Comparison of ENCODE assay signal across 18 cellular contexts in the genomic region with DNA sequence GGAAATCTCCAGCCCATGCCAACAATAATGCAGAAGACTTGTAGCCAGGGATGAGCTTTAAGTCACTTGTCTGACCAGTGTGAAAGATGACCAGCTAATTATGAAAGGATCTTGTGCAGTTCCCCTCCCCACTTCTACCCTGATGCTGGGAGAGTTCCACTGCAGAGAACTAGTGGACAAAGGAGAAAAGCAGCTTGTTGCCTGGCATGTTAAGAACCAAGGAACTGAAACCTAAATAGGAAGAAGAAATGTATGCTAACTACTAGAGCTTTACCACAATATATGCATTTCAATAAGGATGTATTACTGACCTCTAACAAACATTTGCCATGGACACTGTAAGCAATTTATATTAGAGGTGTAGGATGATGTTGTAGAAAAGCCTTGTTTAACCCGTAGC. TPM values are rescaled to one million over a fixed set of nuclear protein-coding genes. Genes with fewer than 3 reads are reported as not detected.
DNase-seq lines count a peak whose midpoint lies in the region; ATAC-seq and TF ChIP-seq lines count a peak whose summit lies in the region.
"Had no signal": no experiment of that assay in that cellular context is flagged by ENCODE, and none has a peak within 500 bp of the region (broad histone marks: within the 10 kb centered on the region; RNA-seq: fewer than 3 reads in every experiment).

No MANE protein-coding gene starts in this region.

- H3K4me3 Mint-ChIP-seq in activated T-helper 17 cell treated with anti-CD3 and anti-CD28 coated beads, Interleukin-2, amount 50 U/mL, for 72 hours: peak overlapping the region; percentile 52
- H3K4me3 Mint-ChIP-seq: H9 had no signal

- no peaks in the 10 kb centered on the region for H3K27me3 Mint-ChIP-seq in activated T-helper 17 cell treated with anti-CD3 and anti-CD28 coated beads, Interleukin-2, amount 50 U/mL, for 72 hours

- H3K27ac ChIP-seq in HL-60 (replicated peaks): peak overlapping the region; percentile 58; the same call in 1 of the 2 replicates
- H3K27ac ChIP-seq in upper lobe of right lung: no peak overlapping the region
- H3K27ac ChIP-seq: RWPE1 had no signal

- no peak overlapping the region for H3K4me3 ChIP-seq in HL-60 (replicated peaks; ENCODE audit: insufficient read depth, low read length)
- no peak overlapping the region for H3K4me3 ChIP-seq in upper lobe of right lung

- no peaks in the 10 kb centered on the region for H3K9me3 ChIP-seq in upper lobe of right lung

- ATAC-seq in activated T-helper 17 cell treated with anti-CD3 and anti-CD28 coated beads, Interleukin-2, amount 50 U/mL, for 72 hours (replicated peaks): no peak
- ATAC-seq in upper lobe of right lung (peak; percentile 52), SK-N-SH treated with all-trans-retinoic acid at 6 μM for 48 hours (no peak)

- peak in 1 of 2 experiments; percentile 65 for DNase-seq in HL-60 (ENCODE audit: low read depth in 1 of 2, low spot score in 1 of 2)
- peak; percentile 90 for DNase-seq in NOMO-1 treated with DMSO at 0.1 percent for 48 hours (lab: John Stamatoyannopoulos, UW; ENCODE audit: unreplicated experiment)
- DNase-seq in upper lobe of right lung: no peak
- DNase-seq in hepatic stellate cell (ENCODE audit: low spot score): no peak
- no peak for DNase-seq in A172 (ENCODE audit: low spot score)
- DNase-seq: COR-L47, DMS153, EL, H9, NCI-H1092 treated with DMSO at 0.1 percent for 48 hours, NCI-H1694 treated with DMSO at 0.1 percent for 48 hours, NCI-H446, NCI-H748 treated with DMSO at 0.1 percent for 48 hours, OCI-M1 had no signal

- H3K36me3 Mint-ChIP-seq in activated T-helper 17 cell treated with anti-CD3 and anti-CD28 coated beads, Interleukin-2, amount 50 U/mL, for 72 hours (ENCODE audit: low read depth): no peaks in the 10 kb centered on the region

- no peak for TF ChIP-seq CTCF in HL-60 (IDR thresholded peaks at IDR 0.05; ENCODE audit: insufficient read depth, low read length)
- no peak for TF ChIP-seq CTCF in upper lobe of right lung (IDR thresholded peaks at IDR 0.05)

- no peaks in the 10 kb centered on the region for H3K9me3 Mint-ChIP-seq in activated T-helper 17 cell treated with anti-CD3 and anti-CD28 coated beads, Interleukin-2, amount 50 U/mL, for 72 hours
- H3K9me3 Mint-ChIP-seq: H9 had no signal

- intact Hi-C loops in upper lobe of right lung (cut with DNase I): no loop called here

- H3K4me1 ChIP-seq in upper lobe of right lung: no peaks in the 10 kb centered on the region

- H3K36me3 ChIP-seq in upper lobe of right lung: no peaks in the 10 kb centered on the region

- no peaks in the 10 kb centered on the region for H3K27me3 ChIP-seq in HL-60 (ENCODE audit: insufficient read depth, poor library complexity, severe bottlenecking)
- H3K27me3 ChIP-seq in upper lobe of right lung: no peaks in the 10 kb centered on the region

- H3K27ac Mint-ChIP-seq in activated T-helper 17 cell treated with anti-CD3 and anti-CD28 coated beads, Interleukin-2, amount 50 U/mL, for 72 hours: no peak overlapping the region
- H3K27ac Mint-ChIP-seq: H9 had no signal

- peaks cover 26% of the 10 kb centered on the region for H3K4me1 Mint-ChIP-seq in activated T-helper 17 cell treated with anti-CD3 and anti-CD28 coated beads, Interleukin-2, amount 50 U/mL, for 72 hours

TF ChIP-seq in SK-N-SH treated with all-trans-retinoic acid at 6 μM for 48 hours, 23 proteins besides CTCF, POLR2A, EP300 and RAD21:
- no peak for TF ChIP-seq ISL1 (CRISPR knock-in tag; IDR thresholded peaks at IDR 0.05)
- TF ChIP-seq ZFP30 (CRISPR knock-in tag; IDR thresholded peaks at IDR 0.05): no peak
- TF ChIP-seq, protein P1, sequence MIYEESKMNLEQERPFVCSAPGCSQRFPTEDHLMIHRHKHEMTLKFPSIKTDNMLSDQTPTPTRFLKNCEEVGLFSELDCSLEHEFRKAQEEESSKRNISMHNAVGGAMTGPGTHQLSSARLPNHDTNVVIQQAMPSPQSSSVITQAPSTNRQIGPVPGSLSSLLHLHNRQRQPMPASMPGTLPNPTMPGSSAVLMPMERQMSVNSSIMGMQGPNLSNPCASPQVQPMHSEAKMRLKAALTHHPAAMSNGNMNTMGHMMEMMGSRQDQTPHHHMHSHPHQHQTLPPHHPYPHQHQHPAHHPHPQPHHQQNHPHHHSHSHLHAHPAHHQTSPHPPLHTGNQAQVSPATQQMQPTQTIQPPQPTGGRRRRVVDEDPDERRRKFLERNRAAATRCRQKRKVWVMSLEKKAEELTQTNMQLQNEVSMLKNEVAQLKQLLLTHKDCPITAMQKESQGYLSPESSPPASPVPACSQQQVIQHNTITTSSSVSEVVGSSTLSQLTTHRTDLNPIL (CRISPR knock-in tag; IDR thresholded peaks at IDR 0.05; ENCODE audit: low read depth): no peak
- no peak for TF ChIP-seq TOX (CRISPR knock-in tag; IDR thresholded peaks at IDR 0.05; ENCODE audit: borderline replicate concordance)
- no peak for TF ChIP-seq ZNF565 (CRISPR knock-in tag; conservative IDR thresholded peaks at IDR 0.05; ENCODE audit: low read depth)
- TF ChIP-seq RARB (CRISPR knock-in tag; IDR thresholded peaks at IDR 0.05): no peak
- TF ChIP-seq CSDC2 (CRISPR knock-in tag; IDR thresholded peaks at IDR 0.05): no peak
- TF ChIP-seq OSR1 (CRISPR knock-in tag; IDR thresholded peaks at IDR 0.05): no peak
- no peak for TF ChIP-seq BACH2 (CRISPR knock-in tag; IDR thresholded peaks at IDR 0.05; ENCODE audit: borderline replicate concordance)
- TF ChIP-seq, protein P2, sequence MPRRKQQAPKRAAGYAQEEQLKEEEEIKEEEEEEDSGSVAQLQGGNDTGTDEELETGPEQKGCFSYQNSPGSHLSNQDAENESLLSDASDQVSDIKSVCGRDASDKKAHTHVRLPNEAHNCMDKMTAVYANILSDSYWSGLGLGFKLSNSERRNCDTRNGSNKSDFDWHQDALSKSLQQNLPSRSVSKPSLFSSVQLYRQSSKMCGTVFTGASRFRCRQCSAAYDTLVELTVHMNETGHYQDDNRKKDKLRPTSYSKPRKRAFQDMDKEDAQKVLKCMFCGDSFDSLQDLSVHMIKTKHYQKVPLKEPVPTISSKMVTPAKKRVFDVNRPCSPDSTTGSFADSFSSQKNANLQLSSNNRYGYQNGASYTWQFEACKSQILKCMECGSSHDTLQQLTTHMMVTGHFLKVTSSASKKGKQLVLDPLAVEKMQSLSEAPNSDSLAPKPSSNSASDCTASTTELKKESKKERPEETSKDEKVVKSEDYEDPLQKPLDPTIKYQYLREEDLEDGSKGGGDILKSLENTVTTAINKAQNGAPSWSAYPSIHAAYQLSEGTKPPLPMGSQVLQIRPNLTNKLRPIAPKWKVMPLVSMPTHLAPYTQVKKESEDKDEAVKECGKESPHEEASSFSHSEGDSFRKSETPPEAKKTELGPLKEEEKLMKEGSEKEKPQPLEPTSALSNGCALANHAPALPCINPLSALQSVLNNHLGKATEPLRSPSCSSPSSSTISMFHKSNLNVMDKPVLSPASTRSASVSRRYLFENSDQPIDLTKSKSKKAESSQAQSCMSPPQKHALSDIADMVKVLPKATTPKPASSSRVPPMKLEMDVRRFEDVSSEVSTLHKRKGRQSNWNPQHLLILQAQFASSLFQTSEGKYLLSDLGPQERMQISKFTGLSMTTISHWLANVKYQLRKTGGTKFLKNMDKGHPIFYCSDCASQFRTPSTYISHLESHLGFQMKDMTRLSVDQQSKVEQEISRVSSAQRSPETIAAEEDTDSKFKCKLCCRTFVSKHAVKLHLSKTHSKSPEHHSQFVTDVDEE (CRISPR knock-in tag; IDR thresholded peaks at IDR 0.05): no peak

RNA-seq across cellular contexts. Expression of a gene that starts 52.2 kb away (rescaled TPM):
- total RNA-seq in activated T-helper 17 cell treated with anti-CD3 and anti-CD28 coated beads, Interleukin-2, amount 50 U/mL, for 72 hours: not detected
- total RNA-seq in upper lobe of right lung: 22.3 TPM
- 0.24 TPM in 1 of 2 replicates, not detected in the other for total RNA-seq in A172 (2014; rRNA removed; shearing (Covaris generic))
- total RNA-seq: H9; T-helper 1 cell treated with Interleukin-12 subunit alpha and Interleukin-12 subunit beta and Interleukin-4 antibody, amounts not matched to agents 30 ng/mL and 1 ng/mL, for 36 hours had no signal

Comparison
In these comparisons a context has a peak if more than half of its experiments do, and no peak if none do; other contexts are left out.
1. RNA of a gene that starts 52.2 kb away (total RNA-seq): 22.3 TPM in upper lobe of right lung (single experiment); not detected in activated T-helper 17 cell treated with anti-CD3 and anti-CD28 coated beads, Interleukin-2, amount 50 U/mL, for 72 hours and 0.24 TPM in A172; every median in the first group is over 10 times any median in the second.